2 cellular contexts compared by ENCODE assay signal in the genomic region with DNA sequence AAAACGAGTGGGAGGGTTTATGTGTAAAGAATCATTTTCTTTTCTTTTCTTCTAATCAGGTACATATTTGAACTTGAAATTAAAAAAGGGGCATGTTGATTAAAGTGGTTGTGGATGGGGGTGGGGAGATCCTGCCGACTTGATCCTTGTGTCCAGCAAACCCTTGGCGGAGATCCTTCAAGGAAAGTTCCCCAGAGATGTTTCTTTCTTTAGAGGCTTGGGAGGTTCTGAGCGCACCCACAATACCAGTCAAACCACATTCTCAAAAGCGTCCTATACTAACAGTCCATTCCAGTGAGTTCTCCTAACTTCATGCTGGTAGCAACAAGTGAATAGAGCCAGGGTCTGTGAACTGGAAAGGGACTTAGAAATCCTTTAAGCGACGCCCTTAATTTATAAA.
TF ChIP-seq lines count a peak whose summit lies in the region.

No MANE protein-coding gene starts in this region.

TF ChIP-seq in GM23338, 12 proteins besides CTCF, POLR2A, EP300 and RAD21 (continues in another document):
- TF ChIP-seq EZH2phosphoT487 (IDR thresholded peaks at IDR 0.05; ENCODE audit: unreplicated experiment): no peak
- TF ChIP-seq EZH2 (IDR thresholded peaks at IDR 0.05; ENCODE audit: low read depth, unreplicated experiment): no peak
- TF ChIP-seq JUNB (IDR thresholded peaks at IDR 0.05; ENCODE audit: unreplicated experiment): no peak
- TF ChIP-seq POLR2AphosphoS5 (IDR thresholded peaks at IDR 0.05; ENCODE audit: low read depth): no peak
- no peak for TF ChIP-seq NANOG (IDR thresholded peaks at IDR 0.05; ENCODE audit: borderline replicate concordance)
- TF ChIP-seq, protein P1, sequence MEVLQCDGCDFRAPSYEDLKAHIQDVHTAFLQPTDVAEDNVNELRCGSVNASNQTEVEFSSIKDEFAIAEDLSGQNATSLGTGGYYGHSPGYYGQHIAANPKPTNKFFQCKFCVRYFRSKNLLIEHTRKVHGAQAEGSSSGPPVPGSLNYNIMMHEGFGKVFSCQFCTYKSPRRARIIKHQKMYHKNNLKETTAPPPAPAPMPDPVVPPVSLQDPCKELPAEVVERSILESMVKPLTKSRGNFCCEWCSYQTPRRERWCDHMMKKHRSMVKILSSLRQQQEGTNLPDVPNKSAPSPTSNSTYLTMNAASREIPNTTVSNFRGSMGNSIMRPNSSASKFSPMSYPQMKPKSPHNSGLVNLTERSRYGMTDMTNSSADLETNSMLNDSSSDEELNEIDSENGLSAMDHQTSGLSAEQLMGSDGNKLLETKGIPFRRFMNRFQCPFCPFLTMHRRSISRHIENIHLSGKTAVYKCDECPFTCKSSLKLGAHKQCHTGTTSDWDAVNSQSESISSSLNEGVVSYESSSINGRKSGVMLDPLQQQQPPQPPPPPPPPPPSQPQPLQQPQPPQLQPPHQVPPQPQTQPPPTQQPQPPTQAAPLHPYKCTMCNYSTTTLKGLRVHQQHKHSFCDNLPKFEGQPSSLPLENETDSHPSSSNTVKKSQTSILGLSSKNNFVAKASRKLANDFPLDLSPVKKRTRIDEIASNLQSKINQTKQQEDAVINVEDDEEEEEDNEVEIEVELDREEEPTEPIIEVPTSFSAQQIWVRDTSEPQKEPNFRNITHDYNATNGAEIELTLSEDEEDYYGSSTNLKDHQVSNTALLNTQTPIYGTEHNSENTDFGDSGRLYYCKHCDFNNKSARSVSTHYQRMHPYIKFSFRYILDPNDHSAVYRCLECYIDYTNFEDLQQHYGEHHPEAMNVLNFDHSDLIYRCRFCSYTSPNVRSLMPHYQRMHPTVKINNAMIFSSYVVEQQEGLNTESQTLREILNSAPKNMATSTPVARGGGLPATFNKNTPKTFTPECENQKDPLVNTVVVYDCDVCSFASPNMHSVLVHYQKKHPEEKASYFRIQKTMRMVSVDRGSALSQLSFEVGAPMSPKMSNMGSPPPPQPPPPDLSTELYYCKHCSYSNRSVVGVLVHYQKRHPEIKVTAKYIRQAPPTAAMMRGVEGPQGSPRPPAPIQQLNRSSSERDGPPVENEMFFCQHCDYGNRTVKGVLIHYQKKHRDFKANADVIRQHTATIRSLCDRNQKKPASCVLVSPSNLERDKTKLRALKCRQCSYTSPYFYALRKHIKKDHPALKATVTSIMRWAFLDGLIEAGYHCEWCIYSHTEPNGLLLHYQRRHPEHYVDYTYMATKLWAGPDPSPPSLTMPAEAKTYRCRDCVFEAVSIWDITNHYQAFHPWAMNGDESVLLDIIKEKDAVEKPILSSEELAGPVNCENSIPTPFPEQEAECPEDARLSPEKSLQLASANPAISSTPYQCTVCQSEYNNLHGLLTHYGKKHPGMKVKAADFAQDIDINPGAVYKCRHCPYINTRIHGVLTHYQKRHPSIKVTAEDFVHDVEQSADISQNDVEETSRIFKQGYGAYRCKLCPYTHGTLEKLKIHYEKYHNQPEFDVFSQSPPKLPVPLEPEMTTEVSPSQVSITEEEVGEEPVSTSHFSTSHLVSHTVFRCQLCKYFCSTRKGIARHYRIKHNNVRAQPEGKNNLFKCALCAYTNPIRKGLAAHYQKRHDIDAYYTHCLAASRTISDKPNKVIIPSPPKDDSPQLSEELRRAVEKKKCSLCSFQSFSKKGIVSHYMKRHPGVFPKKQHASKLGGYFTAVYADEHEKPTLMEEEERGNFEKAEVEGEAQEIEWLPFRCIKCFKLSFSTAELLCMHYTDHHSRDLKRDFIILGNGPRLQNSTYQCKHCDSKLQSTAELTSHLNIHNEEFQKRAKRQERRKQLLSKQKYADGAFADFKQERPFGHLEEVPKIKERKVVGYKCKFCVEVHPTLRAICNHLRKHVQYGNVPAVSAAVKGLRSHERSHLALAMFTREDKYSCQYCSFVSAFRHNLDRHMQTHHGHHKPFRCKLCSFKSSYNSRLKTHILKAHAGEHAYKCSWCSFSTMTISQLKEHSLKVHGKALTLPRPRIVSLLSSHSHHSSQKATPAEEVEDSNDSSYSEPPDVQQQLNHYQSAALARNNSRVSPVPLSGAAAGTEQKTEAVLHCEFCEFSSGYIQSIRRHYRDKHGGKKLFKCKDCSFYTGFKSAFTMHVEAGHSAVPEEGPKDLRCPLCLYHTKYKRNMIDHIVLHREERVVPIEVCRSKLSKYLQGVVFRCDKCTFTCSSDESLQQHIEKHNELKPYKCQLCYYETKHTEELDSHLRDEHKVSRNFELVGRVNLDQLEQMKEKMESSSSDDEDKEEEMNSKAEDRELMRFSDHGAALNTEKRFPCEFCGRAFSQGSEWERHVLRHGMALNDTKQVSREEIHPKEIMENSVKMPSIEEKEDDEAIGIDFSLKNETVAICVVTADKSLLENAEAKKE (CRISPR knock-in tag; IDR thresholded peaks at IDR 0.05): no peak
- TF ChIP-seq, protein P2, sequence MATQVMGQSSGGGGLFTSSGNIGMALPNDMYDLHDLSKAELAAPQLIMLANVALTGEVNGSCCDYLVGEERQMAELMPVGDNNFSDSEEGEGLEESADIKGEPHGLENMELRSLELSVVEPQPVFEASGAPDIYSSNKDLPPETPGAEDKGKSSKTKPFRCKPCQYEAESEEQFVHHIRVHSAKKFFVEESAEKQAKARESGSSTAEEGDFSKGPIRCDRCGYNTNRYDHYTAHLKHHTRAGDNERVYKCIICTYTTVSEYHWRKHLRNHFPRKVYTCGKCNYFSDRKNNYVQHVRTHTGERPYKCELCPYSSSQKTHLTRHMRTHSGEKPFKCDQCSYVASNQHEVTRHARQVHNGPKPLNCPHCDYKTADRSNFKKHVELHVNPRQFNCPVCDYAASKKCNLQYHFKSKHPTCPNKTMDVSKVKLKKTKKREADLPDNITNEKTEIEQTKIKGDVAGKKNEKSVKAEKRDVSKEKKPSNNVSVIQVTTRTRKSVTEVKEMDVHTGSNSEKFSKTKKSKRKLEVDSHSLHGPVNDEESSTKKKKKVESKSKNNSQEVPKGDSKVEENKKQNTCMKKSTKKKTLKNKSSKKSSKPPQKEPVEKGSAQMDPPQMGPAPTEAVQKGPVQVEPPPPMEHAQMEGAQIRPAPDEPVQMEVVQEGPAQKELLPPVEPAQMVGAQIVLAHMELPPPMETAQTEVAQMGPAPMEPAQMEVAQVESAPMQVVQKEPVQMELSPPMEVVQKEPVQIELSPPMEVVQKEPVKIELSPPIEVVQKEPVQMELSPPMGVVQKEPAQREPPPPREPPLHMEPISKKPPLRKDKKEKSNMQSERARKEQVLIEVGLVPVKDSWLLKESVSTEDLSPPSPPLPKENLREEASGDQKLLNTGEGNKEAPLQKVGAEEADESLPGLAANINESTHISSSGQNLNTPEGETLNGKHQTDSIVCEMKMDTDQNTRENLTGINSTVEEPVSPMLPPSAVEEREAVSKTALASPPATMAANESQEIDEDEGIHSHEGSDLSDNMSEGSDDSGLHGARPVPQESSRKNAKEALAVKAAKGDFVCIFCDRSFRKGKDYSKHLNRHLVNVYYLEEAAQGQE (IDR thresholded peaks at IDR 0.05; ENCODE audit: unreplicated experiment): no peak
- no peak for TF ChIP-seq STAT1 (IDR thresholded peaks at IDR 0.05; ENCODE audit: unreplicated experiment)
- TF ChIP-seq, protein P3, sequence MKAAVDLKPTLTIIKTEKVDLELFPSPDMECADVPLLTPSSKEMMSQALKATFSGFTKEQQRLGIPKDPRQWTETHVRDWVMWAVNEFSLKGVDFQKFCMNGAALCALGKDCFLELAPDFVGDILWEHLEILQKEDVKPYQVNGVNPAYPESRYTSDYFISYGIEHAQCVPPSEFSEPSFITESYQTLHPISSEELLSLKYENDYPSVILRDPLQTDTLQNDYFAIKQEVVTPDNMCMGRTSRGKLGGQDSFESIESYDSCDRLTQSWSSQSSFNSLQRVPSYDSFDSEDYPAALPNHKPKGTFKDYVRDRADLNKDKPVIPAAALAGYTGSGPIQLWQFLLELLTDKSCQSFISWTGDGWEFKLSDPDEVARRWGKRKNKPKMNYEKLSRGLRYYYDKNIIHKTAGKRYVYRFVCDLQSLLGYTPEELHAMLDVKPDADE (IDR thresholded peaks at IDR 0.05): no peak
- no peak for TF ChIP-seq ZNF114 (CRISPR knock-in tag; IDR thresholded peaks at IDR 0.05)

TF ChIP-seq in H1, 55 proteins besides CTCF, POLR2A, EP300 and RAD21:
- TF ChIP-seq EZH2 (IDR thresholded peaks at IDR 0.05; ENCODE audit: low read depth, low read length, severe bottlenecking) (no peak), TAF1 (IDR thresholded peaks at IDR 0.05; ENCODE audit: low read depth, low read length) (no peak), CHD1 (IDR thresholded peaks at IDR 0.05; ENCODE audit: low read depth, low read length) (no peak), SUZ12 (IDR thresholded peaks at IDR 0.05; ENCODE audit: low read length) (no peak), NRF1 (IDR thresholded peaks at IDR 0.05; ENCODE audit: low read depth, low read length) (no peak), PHF8 (conservative IDR thresholded peaks at IDR 0.05; ENCODE audit: low read depth, low read length) (no peak), JUND (IDR thresholded peaks at IDR 0.05; ENCODE audit: low read length) (no peak)
- TF ChIP-seq, protein P4, sequence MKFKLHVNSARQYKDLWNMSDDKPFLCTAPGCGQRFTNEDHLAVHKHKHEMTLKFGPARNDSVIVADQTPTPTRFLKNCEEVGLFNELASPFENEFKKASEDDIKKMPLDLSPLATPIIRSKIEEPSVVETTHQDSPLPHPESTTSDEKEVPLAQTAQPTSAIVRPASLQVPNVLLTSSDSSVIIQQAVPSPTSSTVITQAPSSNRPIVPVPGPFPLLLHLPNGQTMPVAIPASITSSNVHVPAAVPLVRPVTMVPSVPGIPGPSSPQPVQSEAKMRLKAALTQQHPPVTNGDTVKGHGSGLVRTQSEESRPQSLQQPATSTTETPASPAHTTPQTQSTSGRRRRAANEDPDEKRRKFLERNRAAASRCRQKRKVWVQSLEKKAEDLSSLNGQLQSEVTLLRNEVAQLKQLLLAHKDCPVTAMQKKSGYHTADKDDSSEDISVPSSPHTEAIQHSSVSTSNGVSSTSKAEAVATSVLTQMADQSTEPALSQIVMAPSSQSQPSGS (IDR thresholded peaks at IDR 0.05; ENCODE audit: low read length): no peak
